Comparison of ENCODE assay signal across 1 cellular context in genomic region chr6:53230775-53231467, GRCh38.
TF ChIP-seq lines count a peak whose summit lies in the region.

No MANE protein-coding gene starts in this region.

TF ChIP-seq in GM12878, 131 proteins besides CTCF, POLR2A, EP300 and RAD21 (continued from another document):
- TF ChIP-seq REST (IDR thresholded peaks at IDR 0.05; ENCODE audit: low read depth, low read length), result no peak
- TF ChIP-seq SIN3A (IDR thresholded peaks at IDR 0.05; ENCODE audit: low read depth, low read length), result no peak
- 0 out of 2 replicates have a peak, but pooled peaks have one; percentile 22 for TF ChIP-seq SMARCA5 (IDR thresholded peaks at IDR 0.05)
- TF ChIP-seq PRDM15 (CRISPR knock-in tag; IDR thresholded peaks at IDR 0.05), result no peak
